ENCODE assay signal across 13 cellular contexts in genomic region chr3:146532406-146532805, GRCh38.
"Had no signal": no experiment of that assay in that cellular context is flagged by ENCODE, and none has a peak within 500 bp of the region (broad histone marks: within the 10 kb centered on the region; RNA-seq: fewer than 3 reads in every experiment).

No MANE protein-coding gene starts in this region.

- H3K4me3 ChIP-seq: dorsolateral prefrontal cortex, pancreas, testis had no signal

- H3K9me3 ChIP-seq: pancreas, testis had no signal

- H3K27me3 ChIP-seq: dorsolateral prefrontal cortex, pancreas, testis had no signal

- DNase-seq: activated CD4-positive, alpha-beta memory T cell treated with anti-CD3 and anti-CD28 coated beads for 36 hours; activated CD4-positive, CD25-positive, alpha-beta regulatory T cell treated with anti-CD3 and anti-CD28 coated beads, Interleukin-2, amount 50 U/mL, for 72 hours; activated naive CD8-positive, alpha-beta T cell treated with anti-CD3 and anti-CD28 coated beads, Interleukin-2, amount 10 ng/mL, durations not matched to agents 7 days and 5 days; activated T-cell treated with anti-CD3 and anti-CD28 coated beads, Interleukin-2, amount 50 U/mL, for 4 hours; aorta; dorsolateral prefrontal cortex; kidney; pancreas; stimulated activated CD4-positive, alpha-beta T cell treated with anti-CD3 and anti-CD28 coated beads, Interleukin-15, amount 100 ng/mL, for 24 hours; stimulated activated CD4-positive, alpha-beta T cell treated with anti-CD3 and anti-CD28 coated beads, Interleukin-4, amount 100 ng/mL, for 24 hours; stimulated activated naive CD8-positive, alpha-beta T cell treated with anti-CD3 and anti-CD28 coated beads, Interleukin-15, amount 100 ng/mL, for 72 hours; testis had no signal

- H3K27ac ChIP-seq: dorsolateral prefrontal cortex, pancreas, testis had no signal

- ATAC-seq: activated T-cell treated with anti-CD3 and anti-CD28 coated beads, Interleukin-2, amount 50 U/mL, for 4 hours; esophagus mucosa; pancreas; stimulated activated naive CD8-positive, alpha-beta T cell treated with anti-CD3 and anti-CD28 coated beads, Interleukin-15, amount 100 ng/mL, for 72 hours had no signal
